ENCODE assay signal across 8 cellular contexts in genomic region chr2:186590538-186591441, GRCh38. TPM values are rescaled to one million over a fixed set of nuclear protein-coding genes. Genes with fewer than 3 reads are reported as not detected.
A peak's percentile ranks its signal among the peaks of the same experiment; 100 is the strongest.
DNase-seq lines count a peak whose midpoint lies in the region; ATAC-seq, FAIRE-seq and TF ChIP-seq lines count a peak whose summit lies in the region.

No MANE protein-coding gene starts in this region.

- peaks cover 10% of the 10 kb centered on the region for H3K23me2 ChIP-seq in H1 (ENCODE audit: low read depth, low read length)

- no peaks in the 10 kb centered on the region for H3K27me3 Mint-ChIP-seq in CD8-positive, alpha-beta memory T cell

- peak overlapping the region; percentile 21; the same call in 1 of the 2 replicates for H2BK15ac ChIP-seq in H1 (ENCODE audit: low read length)

- no peak for TF ChIP-seq EP300 in H1 (IDR thresholded peaks at IDR 0.05; ENCODE audit: borderline replicate concordance in 1 of 2, low read depth in 2 of 2, low read length in 2 of 2)

- H3K4me1 ChIP-seq in CD8-positive, alpha-beta memory T cell (ENCODE audit: insufficient read depth, low read length), result peaks cover 15% of the 10 kb centered on the region
- H3K4me1 ChIP-seq in H1 (replicated peaks in 1 of 4; ENCODE audit: control insufficient read depth in 3 of 4, insufficient read depth in 4 of 4, low read length in 3 of 4) (peaks cover 0 to 4% (median 2%) of the 10 kb centered on the region in 4 experiments; a peak in 4 of 7 replicates), thymus (ENCODE audit: control insufficient read depth, insufficient read depth, low read length) (peaks cover 6% of the 10 kb centered on the region)

- H4K20me1 ChIP-seq in H1 (replicated peaks in 1 of 2; ENCODE audit: control insufficient read depth in 1 of 2, insufficient read depth in 2 of 2, low read length in 2 of 2), result no peaks in the 10 kb centered on the region

- H3K9ac ChIP-seq in H1 (replicated peaks in 1 of 4; ENCODE audit: extremely low read depth in 1 of 4, low read depth in 3 of 4, low read length in 3 of 4), result peak overlapping the region; percentile 62 to 76 (median 74)

- H2BK12ac ChIP-seq in H1 (ENCODE audit: low read depth, low read length), result no peak overlapping the region

- 1% methylated on average over 25 of the region's 25 CpGs; no CpG with 5 or more reads in 1 of the 2 experiments for WGBS in H1 (ENCODE audit: extremely low coverage in 1 of 2, insufficient coverage in 1 of 2, insufficient read length in 1 of 2, insufficient replicate concordance in 2 of 2, low coverage in 1 of 2, low lambda C conversion rate in 2 of 2, missing lambda C conversion rate in 1 of 2), 2 experiments
- 2% methylated on average over 25 of the region's 25 CpGs for whole genome bisulfite sequencing in thymus

- no peak for FAIRE-seq in H1 (lab: Jason Lieb, UNC)

- no peak overlapping the region for H3K23ac ChIP-seq in H1 (ENCODE audit: insufficient read length)

- H2AK5ac ChIP-seq in H1 (ENCODE audit: low read depth, low read length), result no peak overlapping the region

- peak overlapping the region; percentile 71 to 92 for H3K4me2 ChIP-seq in H1 (ENCODE audit: insufficient read depth in 1 of 2, low read depth in 2 of 2, low read length in 2 of 2)

- CTCF ChIA-PET in CD8-positive, alpha-beta memory T cell (lab: Charles Lee), result interaction anchor here (1.8 to 2.0 kb wide), 2 partner anchors 51 to 87 kb away, joined by 9 read pairs; no protein-coding TSS in a partner anchor
- CTCF ChIA-PET in H1 (lab: Charles Lee; ENCODE audit: partially characterized antibody), result interaction anchor here (1.0 to 1.5 kb wide), 5 partner anchors 44 to 190 kb away, joined by 3 to 5 read pairs (median 3); no protein-coding TSS in a partner anchor

- peak overlapping the region; percentile 85 to 96 (median 91) for H3K4me3 Mint-ChIP-seq in CD8-positive, alpha-beta memory T cell

- peak overlapping the region; percentile 24 for H3K56ac ChIP-seq in H1 (replicated peaks; ENCODE audit: insufficient read length, low read depth, low read length)

- peak overlapping the region; percentile 59; the same call in 1 of the 2 replicates for H2AFZ ChIP-seq in H1 (ENCODE audit: low read length)

- TF ChIP-seq CTCF in H1 (IDR thresholded peaks at IDR 0.05; ENCODE audit: control extremely low read depth in 1 of 3, insufficient read depth in 1 of 3, low read depth in 1 of 3, low read length in 3 of 3), result no peak

- no peak overlapping the region for H2BK20ac ChIP-seq in H1 (ENCODE audit: low read length)

- ATAC-seq in GM18907 (IDR thresholded peaks at IDR 0.05; ENCODE audit: unreplicated experiment), result peak; percentile 15
- no peak for ATAC-seq in HG03439 (IDR thresholded peaks at IDR 0.05; ENCODE audit: unreplicated experiment)

- no peak overlapping the region for H3K14ac ChIP-seq in H1 (ENCODE audit: insufficient read length)

- H3K4ac ChIP-seq in H1 (replicated peaks; ENCODE audit: insufficient read length, low read depth, low read length), result no peak overlapping the region

- no peak for TF ChIP-seq POLR2A in H1 (IDR thresholded peaks at IDR 0.05; ENCODE audit: control extremely low read depth in 1 of 2, low read depth in 2 of 2, low read length in 2 of 2)

- H3K4me1 Mint-ChIP-seq in CD8-positive, alpha-beta memory T cell, result peaks cover 37 to 47% (median 44%) of the 10 kb centered on the region in 3 donors

- H3K79me2 ChIP-seq in H1 (ENCODE audit: control insufficient read depth in 1 of 2, insufficient read depth in 2 of 2, low read length in 2 of 2), result peaks cover 0 to 53% of the 10 kb centered on the region in 2 experiments; a peak in 3 of 4 replicates

- no peaks in the 10 kb centered on the region for H3K9me3 ChIP-seq in CD8-positive, alpha-beta memory T cell (ENCODE audit: low read length)
- H3K9me3 ChIP-seq in H1 (ENCODE audit: insufficient read depth in 2 of 2, low read depth in 1 of 2, low read length in 1 of 2) (no peaks in the 10 kb centered on the region), thymus (ENCODE audit: control insufficient read depth) (no peaks in the 10 kb centered on the region)

- H2BK5ac ChIP-seq in H1 (ENCODE audit: low read depth, low read length), result peak overlapping the region; percentile 88; the same call in 1 of the 2 replicates

- peak in 2 of 5 donors; percentile 20 for DNase-seq in CD8-positive, alpha-beta memory T cell
- DNase-seq in Kasumi-1 (lab: John Stamatoyannopoulos, UW) (peak; percentile 81 to 88), UCSD-AML1 (lab: John Stamatoyannopoulos, UW; ENCODE audit: unreplicated experiment) (peak; percentile 56), H1 (ENCODE audit: low read depth in 1 of 2, low spot score in 2 of 2) (no peak), medulla oblongata (ENCODE audit: extremely low spot score) (peak; percentile 87)

- H3K18ac ChIP-seq in H1 (ENCODE audit: extremely low read depth, low read length), result peak overlapping the region; percentile 95; the same call in 1 of the 2 replicates

- peak overlapping the region; percentile 76 for H3K27ac ChIP-seq in CD8-positive, alpha-beta memory T cell (ENCODE audit: low read depth, low read length)
- peak overlapping the region; percentile 66; the same call in 1 of the 2 replicates for H3K27ac ChIP-seq in H1 (ENCODE audit: low read depth, low read length)
- H3K27ac ChIP-seq in thymus (ENCODE audit: low read depth), result peak overlapping the region; percentile 80

- peaks cover 0 to 8% (median 0%) of the 10 kb centered on the region in 3 donors for H3K36me3 Mint-ChIP-seq in CD8-positive, alpha-beta memory T cell

- no peaks in the 10 kb centered on the region for H3K36me3 ChIP-seq in CD8-positive, alpha-beta memory T cell (ENCODE audit: insufficient read depth, low read length)
- H3K36me3 ChIP-seq in H1 (ENCODE audit: control insufficient read depth in 2 of 4, insufficient read depth in 4 of 4, low read length in 3 of 4) (no peaks in the 10 kb centered on the region), thymus (ENCODE audit: control insufficient read depth, insufficient read depth) (no peaks in the 10 kb centered on the region)

- no peak overlapping the region for H4K91ac ChIP-seq in H1 (replicated peaks; ENCODE audit: insufficient read length, low read length)

- POLR2A ChIA-PET in CD8-positive, alpha-beta memory T cell (lab: Charles Lee), result interaction anchor here (0.6 to 2.2 kb wide), 3 partner anchors 14 to 105 kb away, joined by 3 to 28 read pairs (median 4); partner anchors contain the start of gene ZC3H15
- POLR2A ChIA-PET in H1 (lab: Charles Lee; ENCODE audit: partially characterized antibody), result interaction anchor here (0.9 to 2.3 kb wide), 14 partner anchors 9 to 105 kb away, joined by 3 to 15 read pairs (median 4); partner anchors contain the start of gene ZC3H15

- H4K8ac ChIP-seq in H1 (ENCODE audit: extremely low read depth, insufficient read depth, low read length), result no peak overlapping the region

- no peak overlapping the region for H2BK120ac ChIP-seq in H1 (replicated peaks; ENCODE audit: low read depth, low read length)

- no peaks in the 10 kb centered on the region for H3K9me3 Mint-ChIP-seq in CD8-positive, alpha-beta memory T cell

- H3K27me3 ChIP-seq in CD8-positive, alpha-beta memory T cell (ENCODE audit: insufficient read depth, low read length, poor library complexity, severe bottlenecking), result no peaks in the 10 kb centered on the region
- H3K27me3 ChIP-seq in H1 (replicated peaks in 1 of 4; ENCODE audit: control insufficient read depth in 3 of 4, extremely low read depth in 1 of 4, insufficient read depth in 3 of 4, low read length in 3 of 4) (no peaks in the 10 kb centered on the region), thymus (ENCODE audit: control insufficient read depth, insufficient read depth) (no peaks in the 10 kb centered on the region)

- H4K5ac ChIP-seq in H1 (ENCODE audit: insufficient read length, low read depth, low read length), result peak overlapping the region; percentile 68

- H3K4me3 ChIP-seq in CD8-positive, alpha-beta memory T cell (ENCODE audit: low read length), result peak overlapping the region; percentile 90
- H3K4me3 ChIP-seq in H1 (ENCODE audit: extremely low read depth in 1 of 4, insufficient read depth in 2 of 4, low read depth in 3 of 4, low read length in 4 of 4), result peak overlapping the region; percentile 77 to 96 (median 94)
- H3K4me3 ChIP-seq in thymus (ENCODE audit: low read length), result peak overlapping the region; percentile 88

- no peak for TF ChIP-seq RAD21 in H1 (IDR thresholded peaks at IDR 0.05 in 1 of 2, conservative IDR thresholded peaks at IDR 0.05 in 1 of 2; ENCODE audit: low read depth in 2 of 2, low read length in 2 of 2)

- H3K27ac Mint-ChIP-seq in CD8-positive, alpha-beta memory T cell, result peak overlapping the region; percentile 82 to 98 (median 89)

- no peaks in the 10 kb centered on the region for H3K79me1 ChIP-seq in H1 (ENCODE audit: low read depth, low read length)

TF ChIP-seq in H1, 55 proteins besides CTCF, POLR2A, EP300 and RAD21:
- TF ChIP-seq ASH2L (IDR thresholded peaks at IDR 0.05; ENCODE audit: low read length) (peak; percentile 36), SAP30 (IDR thresholded peaks at IDR 0.05; ENCODE audit: insufficient read depth, insufficient replicate concordance, low read length) (no peak), KDM1A (IDR thresholded peaks at IDR 0.05; ENCODE audit: borderline replicate concordance, low read length) (no peak), SIN3A (conservative IDR thresholded peaks at IDR 0.05 in 1 of 2, IDR thresholded peaks at IDR 0.05 in 1 of 2; ENCODE audit: low read depth in 1 of 2, low read length in 2 of 2) (peak in 1 of 2 experiments; percentile 21; a peak in 1 of 4 replicates), CHD2 (IDR thresholded peaks at IDR 0.05; ENCODE audit: low read length) (no peak)

RNA-seq across cellular contexts. Expression of gene ITGAV, which starts 0.9 kb away (rescaled TPM):
- total RNA-seq in CD8-positive, alpha-beta memory T cell, result 10 to 100 TPM in 1 of 2 experiments, 1 to 10 TPM in 1; 8.7 to 10.7 TPM
- polyA plus RNA-seq in CD8-positive, alpha-beta memory T cell, result 3.2 TPM
- 38.3 and 42.4 TPM in 2 replicates for total RNA-seq in H1 (2021; fragmentation: NEBNext Ultra II Directional; extraction: Animal tissue kit (Norgen Biotek cat#: 25700))
- polyA plus RNA-seq in H1 (2011; rRNA removed) (6.5 and 11.7 TPM in 2 replicates), thymus (23.9 TPM)
- polyA plus RNA-seq in H1 (2011; cell fraction: cytosol; rRNA removed), result 14.6 TPM
- polyA plus RNA-seq in H1 (2011; cell fraction: nucleus; rRNA removed), result 13.3 TPM
- 13.5 to 37.7 TPM (median 24.2 TPM) in 4 replicates for polyA plus RNA-seq in H1 (2012, experiment 1 of 2)
- polyA plus RNA-seq in H1 (2012, experiment 2 of 2), result 1.4 TPM
- 32.1 TPM for polyA plus RNA-seq in H1 (2013, experiment 1 of 2)
- 27.8 TPM for polyA plus RNA-seq in H1 (2013, experiment 2 of 2)
- polyA minus RNA-seq in H1 (2011; rRNA and poly(A)+ RNA removed), result 60.8 and 113 TPM in 2 replicates
- 44.8 TPM for polyA minus RNA-seq in H1 (2011; cell fraction: cytosol; rRNA and poly(A)+ RNA removed)
- 48.7 TPM for polyA minus RNA-seq in H1 (2011; cell fraction: nucleus; rRNA and poly(A)+ RNA removed)

Comparison
In these comparisons a context has a peak if more than half of its experiments do, and no peak if none do; other contexts are left out.
1. DNase-seq: peak in Kasumi-1 (2 of 2), UCSD-AML1 (single experiment) and medulla oblongata (single experiment); none in H1 (0 of 2).
2. Peak in every context shown above with its lines, with median percentiles within 50 percentile points of each other: H3K27ac ChIP-seq and H3K4me3 ChIP-seq.